Comparison of ENCODE assay signal across 8 cellular contexts in genomic region chr10:92839191-92840085, GRCh38. TPM values are rescaled to one million over a fixed set of nuclear protein-coding genes. Genes with fewer than 3 reads are reported as not detected.
DNase-seq lines count a peak whose midpoint lies in the region; ATAC-seq and TF ChIP-seq lines count a peak whose summit lies in the region.

No MANE protein-coding gene starts in this region.

- peak overlapping the region in 8 of 10 donors; percentile 26 to 85 (median 58) for H3K27ac ChIP-seq in heart right ventricle

- no peak overlapping the region for H3K4me3 ChIP-seq in heart right ventricle
- H3K4me3 ChIP-seq in lower leg skin (ENCODE audit: low read depth, poor library complexity, severe bottlenecking): no peak overlapping the region

- no peaks in the 10 kb centered on the region for H3K36me3 ChIP-seq in heart right ventricle

- H3K9me3 ChIP-seq in heart right ventricle: no peaks in the 10 kb centered on the region

- no peak for TF ChIP-seq POLR2A in lower leg skin (IDR thresholded peaks at IDR 0.05)

- peak in 7 of 8 donors; percentile 32 to 80 (median 70) for ATAC-seq in heart right ventricle
- ATAC-seq in HG02759 (IDR thresholded peaks at IDR 0.05; ENCODE audit: unreplicated experiment): no peak

- 31 to 41% methylated on average over 10 of the region's 10 CpGs for WGBS in heart right ventricle, 2 donors
- WGBS in lower leg skin, 2 donors: 40 to 42% methylated on average over 10 of the region's 10 CpGs

- DNase-seq in DMS153 (lab: John Stamatoyannopoulos, UW): peak; percentile 24
- no peak for DNase-seq in DMS153 treated with DMSO at 0.1 percent for 48 hours (lab: John Stamatoyannopoulos, UW; ENCODE audit: unreplicated experiment)
- peak; percentile 75 for DNase-seq in NCI-H69 (lab: John Stamatoyannopoulos, UW)
- peak; percentile 78 to 81 for DNase-seq in activated T-cell treated with anti-CD3 and anti-CD28 coated beads, Interleukin-2, amount 50 U/mL, for 48 hours
- DNase-seq in heart right ventricle: peak; percentile 71 to 74
- DNase-seq in stimulated activated CD4-positive, alpha-beta T cell treated with anti-CD3 and anti-CD28 coated beads, Interleukin-2, amount 100 ng/mL, for 48 hours: peak; percentile 66
- no peak for DNase-seq in lower leg skin (ENCODE audit: low spot score in 2 of 2)

- intact Hi-C loops in heart right ventricle (cut with DNase I) (loop anchor here in 4 of 10 donors (5.0 to 10.0 kb wide), 4 partner anchors 38 to 245 kb away; partner anchors contain the start of gene KIF11 (in 1 of the 4)), lower leg skin (cut with DNase I; ENCODE audit: low total_unique reads) (no loop called here)

- TF ChIP-seq CTCF in heart right ventricle (IDR thresholded peaks at IDR 0.05) (peak in 6 of 9 donors; percentile 11 to 55 (median 37)), lower leg skin (IDR thresholded peaks at IDR 0.05) (no peak)

- peaks cover 0 to 44% (median 10%) of the 10 kb centered on the region in 9 donors for H3K4me1 ChIP-seq in heart right ventricle

- no peaks in the 10 kb centered on the region for H3K27me3 ChIP-seq in heart right ventricle

RNA-seq across cellular contexts. Expression of gene EXOC6, which starts 8.9 kb away (rescaled TPM):
- 10 to 100 TPM in 2 of 10 donors, 1 to 10 TPM in 8; 8.7 to 11.7 (median 9.5) TPM for total RNA-seq in heart right ventricle
- 1 to 10 TPM; 3.3 to 8.0 TPM for polyA plus RNA-seq in heart right ventricle
- total RNA-seq in lower leg skin: 1 to 10 TPM; 5.2 to 8.4 (median 6.0) TPM

Comparison
In these comparisons a context has a peak if more than half of its experiments do, and no peak if none do; other contexts are left out.
1. DNase-seq: peak in DMS153 (single experiment), NCI-H69 (single experiment), activated T-cell treated with anti-CD3 and anti-CD28 coated beads, Interleukin-2, amount 50 U/mL, for 48 hours (2 of 2), heart right ventricle (2 of 2) and stimulated activated CD4-positive, alpha-beta T cell treated with anti-CD3 and anti-CD28 coated beads, Interleukin-2, amount 100 ng/mL, for 48 hours (2 of 2); none in DMS153 treated with DMSO at 0.1 percent for 48 hours (single experiment) and lower leg skin (0 of 2).
2. CTCF ChIP-seq: peak in heart right ventricle (6 of 9); none in lower leg skin (0 of 3).